Comparison of ENCODE assay signal across 1 cellular context in the genomic region with DNA sequence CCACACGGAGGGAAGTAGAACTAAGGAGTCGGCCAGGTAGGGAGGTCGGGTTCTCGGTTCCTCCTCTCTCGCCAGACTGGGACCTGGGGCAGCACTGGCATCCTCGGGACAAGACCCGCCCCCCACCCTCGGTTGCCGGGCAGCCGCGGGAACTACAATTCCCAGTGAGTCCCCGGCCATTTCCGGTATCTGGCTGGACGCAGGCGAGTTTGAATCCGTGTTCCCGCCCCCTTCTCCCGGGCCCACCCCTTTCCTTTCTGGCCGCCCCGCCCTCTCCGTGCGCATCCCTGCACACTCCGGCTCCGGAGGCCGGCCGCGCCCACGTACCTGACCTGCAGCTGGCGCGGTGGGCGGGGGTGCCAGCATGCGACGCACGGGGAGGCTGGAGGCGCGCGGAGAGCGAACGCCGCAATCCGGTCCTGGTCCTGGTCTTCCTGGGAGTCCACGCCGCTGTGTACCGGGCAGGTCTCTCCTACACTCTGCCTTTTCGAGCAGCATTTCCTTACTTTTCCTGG.
A peak's percentile ranks its signal among the peaks of the same experiment; 100 is the strongest.
TF ChIP-seq lines count a peak whose summit lies in the region.

No MANE protein-coding gene starts in this region.

TF ChIP-seq in HEK293, 187 proteins besides CTCF, POLR2A, EP300 and RAD21 (continued from another document):
- TF ChIP-seq ZNF148 (tag by site-specific recombination; IDR thresholded peaks at IDR 0.05; ENCODE audit: borderline replicate concordance), result no peak
- TF ChIP-seq ZNF596 (tag by site-specific recombination; IDR thresholded peaks at IDR 0.05), result no peak
- peak; percentile 73 for TF ChIP-seq ZNF335 (tag by site-specific recombination; conservative IDR thresholded peaks at IDR 0.05)
- TF ChIP-seq PBX3 (CRISPR knock-in tag; IDR thresholded peaks at IDR 0.05), result 0 out of 2 replicates have a peak, but pooled peaks have one; percentile 21
- no peak for TF ChIP-seq OVOL3 (tag by site-specific recombination; IDR thresholded peaks at IDR 0.05)
- TF ChIP-seq ZBTB20 (tag by site-specific recombination; IDR thresholded peaks at IDR 0.05), result peak; percentile 59
- peak; percentile 70 for TF ChIP-seq ZBTB11 (tag by site-specific recombination; conservative IDR thresholded peaks at IDR 0.05; ENCODE audit: low read depth)
- no peak for TF ChIP-seq ZFP41 (tag by site-specific recombination; IDR thresholded peaks at IDR 0.05; ENCODE audit: borderline replicate concordance)
- no peak for TF ChIP-seq RBAK (tag by site-specific recombination; IDR thresholded peaks at IDR 0.05)
- TF ChIP-seq, protein P1, sequence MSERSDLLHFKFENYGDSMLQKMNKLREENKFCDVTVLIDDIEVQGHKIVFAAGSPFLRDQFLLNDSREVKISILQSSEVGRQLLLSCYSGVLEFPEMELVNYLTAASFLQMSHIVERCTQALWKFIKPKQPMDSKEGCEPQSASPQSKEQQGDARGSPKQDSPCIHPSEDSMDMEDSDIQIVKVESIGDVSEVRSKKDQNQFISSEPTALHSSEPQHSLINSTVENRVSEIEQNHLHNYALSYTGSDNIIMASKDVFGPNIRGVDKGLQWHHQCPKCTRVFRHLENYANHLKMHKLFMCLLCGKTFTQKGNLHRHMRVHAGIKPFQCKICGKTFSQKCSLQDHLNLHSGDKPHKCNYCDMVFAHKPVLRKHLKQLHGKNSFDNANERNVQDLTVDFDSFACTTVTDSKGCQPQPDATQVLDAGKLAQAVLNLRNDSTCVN (tag by site-specific recombination; optimal IDR thresholded peaks at IDR 0.05), result peak; percentile 71
- TF ChIP-seq ZNF76 (tag by site-specific recombination; IDR thresholded peaks at IDR 0.05; ENCODE audit: borderline replicate concordance, low read depth), result 0 out of 2 replicates have a peak, but pooled peaks have one; percentile 37
- TF ChIP-seq GLIS1 (tag by site-specific recombination; IDR thresholded peaks at IDR 0.05), result 0 out of 2 replicates have a peak, but pooled peaks have one; percentile 18
- TF ChIP-seq, protein P2, sequence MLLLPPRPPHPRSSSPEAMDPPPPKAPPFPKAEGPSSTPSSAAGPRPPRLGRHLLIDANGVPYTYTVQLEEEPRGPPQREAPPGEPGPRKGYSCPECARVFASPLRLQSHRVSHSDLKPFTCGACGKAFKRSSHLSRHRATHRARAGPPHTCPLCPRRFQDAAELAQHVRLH (tag by site-specific recombination; IDR thresholded peaks at IDR 0.05), result peak; percentile 74
- TF ChIP-seq EGR2 (tag by site-specific recombination; IDR thresholded peaks at IDR 0.05; ENCODE audit: low read depth), result peak; percentile 82
- TF ChIP-seq TCF7L2 (IDR thresholded peaks at IDR 0.05; ENCODE audit: borderline replicate concordance, low read depth, low read length), result no peak
- TF ChIP-seq SP3 (tag by site-specific recombination; IDR thresholded peaks at IDR 0.05), result peak; percentile 84
TF ChIP-seq in HEK293: peak in this region for 16.
